ENCODE assay signal across 10 cellular contexts in the genomic region with DNA sequence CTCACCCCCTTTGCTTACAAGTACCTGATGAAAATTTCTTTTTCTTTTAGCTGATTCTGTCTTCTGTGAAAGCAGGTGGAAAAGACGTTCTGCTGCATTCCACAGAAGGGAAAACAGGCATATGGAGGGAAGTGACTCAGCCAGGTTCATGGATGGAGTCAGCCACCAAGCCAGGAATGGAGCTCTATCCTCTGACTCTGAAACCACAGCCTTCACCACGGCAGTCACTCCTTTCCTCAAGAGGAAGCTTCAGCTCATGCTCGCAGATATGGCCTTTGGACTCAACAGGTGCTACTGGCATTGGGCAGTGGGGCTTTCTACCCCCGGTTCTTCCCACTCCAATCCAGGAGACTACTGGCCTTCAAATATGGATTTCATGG. TPM values are rescaled to one million over a fixed set of nuclear protein-coding genes. Genes with fewer than 3 reads are reported as not detected.
A peak's percentile ranks its signal among the peaks of the same experiment; 100 is the strongest.
DNase-seq lines count a peak whose midpoint lies in the region; ATAC-seq and TF ChIP-seq lines count a peak whose summit lies in the region.
"Had no signal": no experiment of that assay in that cellular context is flagged by ENCODE, and none has a peak within 500 bp of the region (broad histone marks: within the 10 kb centered on the region; RNA-seq: fewer than 3 reads in every experiment).

No MANE protein-coding gene starts in this region.

- DNase-seq in AG08396 (ENCODE audit: low spot score) (peak; percentile 64), IMR-90 (peak; percentile 97), astrocyte of the hippocampus (ENCODE audit: low read depth, low spot score) (peak; percentile 92), mesendoderm (peak; percentile 57), DMS153 treated with DMSO at 0.1 percent for 48 hours (lab: John Stamatoyannopoulos, UW; ENCODE audit: unreplicated experiment) (no peak), Ammon's horn (ENCODE audit: low spot score) (no peak), substantia nigra (lab: John Stamatoyannopoulos, UW) (no peak)
- DNase-seq: CD4-positive, CD25-positive, alpha-beta regulatory T cell; NCI-H1436 had no signal

- peak overlapping the region; percentile 96 for H3K4ac ChIP-seq in IMR-90 (ENCODE audit: low read depth, low read length)
- H3K4ac ChIP-seq in mesendoderm (ENCODE audit: low read depth, low read length), result no peak overlapping the region

- peak overlapping the region; percentile 48 for H2AFZ ChIP-seq in IMR-90 (replicated peaks; ENCODE audit: low read length, poor library complexity)

- dilution Hi-C loops in IMR-90 (cut with HindIII; ENCODE audit: low sequenced_read_pairs, unreplicated experiment), result no loop called here

- H2AK9ac ChIP-seq in IMR-90 (replicated peaks; ENCODE audit: low read depth, low read length, poor library complexity), result peak overlapping the region; percentile 47

- H2BK15ac ChIP-seq in IMR-90 (ENCODE audit: low read depth, low read length) (peak overlapping the region; percentile 95; the same call in 1 of the 3 replicates), mesendoderm (replicated peaks; ENCODE audit: low read depth) (no peak overlapping the region)

- H3K23ac ChIP-seq in IMR-90 (ENCODE audit: low read depth, low read length) (no peak overlapping the region; the same call in 1 of the 2 replicates), mesendoderm (ENCODE audit: low read length) (no peak overlapping the region)

- H4K8ac ChIP-seq in IMR-90 (ENCODE audit: low read depth in 2 of 2, low read length in 2 of 2) (peak overlapping the region; percentile 85 to 86; a peak in 3 of 4 replicates), mesendoderm (ENCODE audit: low read depth, low read length) (no peak overlapping the region)

- H3K56ac ChIP-seq in IMR-90 (ENCODE audit: extremely low read depth, insufficient read depth, low read length) (no peak overlapping the region), mesendoderm (ENCODE audit: low read length) (no peak overlapping the region)

- H4K20me1 ChIP-seq in IMR-90 (ENCODE audit: insufficient read depth, low read length), result no peaks in the 10 kb centered on the region

- H4K5ac ChIP-seq in IMR-90 (ENCODE audit: low read depth, low read length), result no peak overlapping the region
- no peak overlapping the region for H4K5ac ChIP-seq in mesendoderm (ENCODE audit: low read length)

- peak overlapping the region; percentile 83 for H4K91ac ChIP-seq in IMR-90 (ENCODE audit: insufficient read depth, low read depth, low read length)

- H3K79me1 ChIP-seq in IMR-90 (ENCODE audit: low read depth in 1 of 2, low read length in 2 of 2) (peaks cover 0 to 10% of the 10 kb centered on the region in 2 experiments; a peak in 2 of 4 replicates), mesendoderm (ENCODE audit: low read length) (no peaks in the 10 kb centered on the region)

- no peak overlapping the region for H3K4me2 ChIP-seq in IMR-90 (ENCODE audit: low read depth, low read length)
- no peak overlapping the region for H3K4me2 ChIP-seq in mesendoderm (ENCODE audit: low read length)

- WGBS in IMR-90 (ENCODE audit: extremely low coverage in 2 of 2, insufficient read length in 1 of 2), 2 experiments, result 8% methylated on average over 2 of the region's 4 CpGs; no CpG with 5 or more reads in 1 of the 2 experiments
- no CpG with 5 or more reads among the region's 4 CpGs for WGBS in mesendoderm (ENCODE audit: extremely low coverage, insufficient coverage, low lambda C conversion rate)

- H3K18ac ChIP-seq in IMR-90 (ENCODE audit: low read depth, low read length) (peak overlapping the region; percentile 30; the same call in 1 of the 2 replicates), mesendoderm (ENCODE audit: low read length) (no peak overlapping the region)

- TF ChIP-seq CTCF in IMR-90 (conservative IDR thresholded peaks at IDR 0.05; ENCODE audit: low read depth, low read length), result no peak

- CTCF ChIA-PET in IMR-90 (lab: Yijun Ruan, JAX), result interaction anchor here (0.9 kb wide), 1 partner anchor 19 kb away, joined by 3 read pairs; no protein-coding TSS in a partner anchor

- H3K9me1 ChIP-seq in IMR-90 (ENCODE audit: insufficient read depth, low read length), result peaks cover 25% of the 10 kb centered on the region

- H2BK5ac ChIP-seq in IMR-90 (ENCODE audit: low read depth, low read length, poor library complexity, severe bottlenecking) (peak overlapping the region; percentile 85), mesendoderm (ENCODE audit: low read length) (no peak overlapping the region)

- ATAC-seq in IMR-90 (ENCODE audit: low read depth), result peak; percentile 79
- no peak for ATAC-seq in GM18511 (IDR thresholded peaks at IDR 0.05; ENCODE audit: unreplicated experiment)

- H3K27ac ChIP-seq in IMR-90 (ENCODE audit: insufficient read depth, low read length) (peak overlapping the region; percentile 76), mesendoderm (ENCODE audit: low read depth, low read length) (no peak overlapping the region), substantia nigra (ENCODE audit: low read depth, low read length, poor library complexity, severe bottlenecking) (no peak overlapping the region)

- H3K36me3 ChIP-seq in IMR-90 (ENCODE audit: control insufficient read depth, insufficient read depth, low read length) (no peaks in the 10 kb centered on the region), mesendoderm (ENCODE audit: control insufficient read depth, insufficient read depth, low read length) (no peaks in the 10 kb centered on the region)

- POLR2A ChIA-PET in IMR-90 (lab: Charles Lee; ENCODE audit: unreplicated experiment), result interaction anchor here (0.9 to 1.7 kb wide), 2 partner anchors 10 to 12 kb away, joined by 3 to 8 read pairs; no protein-coding TSS in a partner anchor

- no peak for TF ChIP-seq POLR2A in IMR-90 (IDR thresholded peaks at IDR 0.05; ENCODE audit: low read depth, low read length)

- intact Hi-C loops in IMR-90 (cut with micrococcal nuclease), result no loop called here

- no TSS peak for BruUV-seq in IMR-90 (replicated peaks; lab: Mats Ljungman, UMichigan)

- H3K4me3 ChIP-seq in IMR-90 (ENCODE audit: insufficient read depth, low read depth, low read length) (no peak overlapping the region), mesendoderm (ENCODE audit: low read length) (no peak overlapping the region)

- in situ Hi-C loops in IMR-90 (cut with MboI; ENCODE audit: low sequenced_read_pairs), result no loop called here

- peak overlapping the region; percentile 58 for H3K14ac ChIP-seq in IMR-90 (replicated peaks; ENCODE audit: low read depth, low read length)

- H3K4me1 ChIP-seq in IMR-90 (ENCODE audit: control insufficient read depth, insufficient read depth, low read length), result peaks cover 12% of the 10 kb centered on the region
- H3K4me1 ChIP-seq in mesendoderm (ENCODE audit: control insufficient read depth, low read depth, low read length), result no peaks in the 10 kb centered on the region

- H3K79me2 ChIP-seq in mesendoderm (ENCODE audit: control insufficient read depth, insufficient read depth, low read length), result no peaks in the 10 kb centered on the region

- no peaks in the 10 kb centered on the region for H3K27me3 ChIP-seq in IMR-90 (ENCODE audit: control insufficient read depth, insufficient read depth, low read length)
- H3K27me3 ChIP-seq in mesendoderm (ENCODE audit: insufficient read depth, low read length, poor library complexity), result no peaks in the 10 kb centered on the region

- TF ChIP-seq RAD21 in IMR-90 (IDR thresholded peaks at IDR 0.05; ENCODE audit: low read length), result no peak; the same call in 1 of the 2 replicates

- peak overlapping the region; percentile 81 for H2BK120ac ChIP-seq in IMR-90 (ENCODE audit: low read depth, low read length)
- H2BK120ac ChIP-seq in mesendoderm (ENCODE audit: low read depth, low read length), result no peak overlapping the region

- peak overlapping the region; percentile 98 for H2BK20ac ChIP-seq in IMR-90 (ENCODE audit: low read depth, low read length)

- no peaks in the 10 kb centered on the region for H3K9me3 ChIP-seq in IMR-90 (ENCODE audit: control insufficient read depth, insufficient read depth, low read length)

- no peak overlapping the region for H3K9ac ChIP-seq in IMR-90 (ENCODE audit: low read depth, low read length)
- no peak overlapping the region for H3K9ac ChIP-seq in mesendoderm (ENCODE audit: low read length)

- H2AK5ac ChIP-seq in IMR-90 (ENCODE audit: low read depth, low read length), result peak overlapping the region; percentile 84
- no peak overlapping the region for H2AK5ac ChIP-seq in mesendoderm (ENCODE audit: low read length)

TF ChIP-seq in IMR-90, 13 proteins besides CTCF, POLR2A, EP300 and RAD21 (continues in another document):
- TF ChIP-seq RFX5 (IDR thresholded peaks at IDR 0.05; ENCODE audit: low read depth, low read length), result no peak
- TF ChIP-seq, protein P1, sequence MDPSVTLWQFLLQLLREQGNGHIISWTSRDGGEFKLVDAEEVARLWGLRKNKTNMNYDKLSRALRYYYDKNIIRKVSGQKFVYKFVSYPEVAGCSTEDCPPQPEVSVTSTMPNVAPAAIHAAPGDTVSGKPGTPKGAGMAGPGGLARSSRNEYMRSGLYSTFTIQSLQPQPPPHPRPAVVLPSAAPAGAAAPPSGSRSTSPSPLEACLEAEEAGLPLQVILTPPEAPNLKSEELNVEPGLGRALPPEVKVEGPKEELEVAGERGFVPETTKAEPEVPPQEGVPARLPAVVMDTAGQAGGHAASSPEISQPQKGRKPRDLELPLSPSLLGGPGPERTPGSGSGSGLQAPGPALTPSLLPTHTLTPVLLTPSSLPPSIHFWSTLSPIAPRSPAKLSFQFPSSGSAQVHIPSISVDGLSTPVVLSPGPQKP (IDR thresholded peaks at IDR 0.05; ENCODE audit: borderline replicate concordance, low read depth, low read length), result no peak
- TF ChIP-seq BHLHE40 (IDR thresholded peaks at IDR 0.05; ENCODE audit: low read depth, low read length), result peak; percentile 61; the same call in 1 of the 2 replicates
- peak; percentile 99 for TF ChIP-seq RCOR1 (IDR thresholded peaks at IDR 0.05; ENCODE audit: insufficient replicate concordance, low read length)
- peak; percentile 78 for TF ChIP-seq FOS (IDR thresholded peaks at IDR 0.05; ENCODE audit: low read depth, low read length)
- peak; percentile 23; the same call in 1 of the 2 replicates for TF ChIP-seq NFE2L2 (IDR thresholded peaks at IDR 0.05; ENCODE audit: low read depth, low read length)
- no peak for TF ChIP-seq MXI1 (IDR thresholded peaks at IDR 0.05; ENCODE audit: borderline replicate concordance, low read depth, low read length)
- TF ChIP-seq MAFK (IDR thresholded peaks at IDR 0.05; ENCODE audit: low read depth, low read length), result 0 out of 2 replicates have a peak, but pooled peaks have one; percentile 12

RNA-seq across cellular contexts. Expression of a gene that starts 11.5 kb away (rescaled TPM):
- 115 and 123 TPM in 2 replicates for total RNA-seq in IMR-90 (2012; rRNA removed)
- 230 and 283 TPM in 2 replicates for polyA plus RNA-seq in IMR-90 (2012; rRNA removed)
- 215 and 255 TPM in 2 replicates for polyA plus RNA-seq in IMR-90 (2012; cell fraction: cytosol; rRNA removed)
- polyA plus RNA-seq in IMR-90 (2012; cell fraction: nucleus; rRNA removed; ENCODE audit: low replicate concordance), result 331 and 562 TPM in 2 replicates
- 15.7 TPM for polyA plus RNA-seq in mesendoderm (2013, experiment 1 of 2)
- polyA plus RNA-seq in mesendoderm (2013, experiment 2 of 2), result 15.6 TPM
- polyA plus RNA-seq: CD4-positive, CD25-positive, alpha-beta regulatory T cell had no signal

RNA-seq across cellular contexts. Expression of a gene that starts 25.0 kb away (rescaled TPM):
- 18.9 and 20.4 TPM in 2 replicates for total RNA-seq in IMR-90 (2012; rRNA removed)
- 24.0 and 25.4 TPM in 2 replicates for polyA plus RNA-seq in IMR-90 (2012; rRNA removed)
- polyA plus RNA-seq in IMR-90 (2012; cell fraction: cytosol; rRNA removed), result 19.3 and 21.1 TPM in 2 replicates
- 51.4 and 75.4 TPM in 2 replicates for polyA plus RNA-seq in IMR-90 (2012; cell fraction: nucleus; rRNA removed; ENCODE audit: low replicate concordance)
- polyA plus RNA-seq in mesendoderm (2013, experiment 1 of 2), result 13.0 TPM
- polyA plus RNA-seq in mesendoderm (2013, experiment 2 of 2), result 13.1 TPM

Comparison
In these comparisons a context has a peak if more than half of its experiments do, and no peak if none do; other contexts are left out.
1. DNase-seq: peak in AG08396 (single experiment), IMR-90 (single experiment), astrocyte of the hippocampus (single experiment) and mesendoderm (single experiment); none in DMS153 treated with DMSO at 0.1 percent for 48 hours (single experiment), Ammon's horn (single experiment) and substantia nigra (0 of 49).